ENCODE assay signal across 23 cellular contexts in the genomic region with DNA sequence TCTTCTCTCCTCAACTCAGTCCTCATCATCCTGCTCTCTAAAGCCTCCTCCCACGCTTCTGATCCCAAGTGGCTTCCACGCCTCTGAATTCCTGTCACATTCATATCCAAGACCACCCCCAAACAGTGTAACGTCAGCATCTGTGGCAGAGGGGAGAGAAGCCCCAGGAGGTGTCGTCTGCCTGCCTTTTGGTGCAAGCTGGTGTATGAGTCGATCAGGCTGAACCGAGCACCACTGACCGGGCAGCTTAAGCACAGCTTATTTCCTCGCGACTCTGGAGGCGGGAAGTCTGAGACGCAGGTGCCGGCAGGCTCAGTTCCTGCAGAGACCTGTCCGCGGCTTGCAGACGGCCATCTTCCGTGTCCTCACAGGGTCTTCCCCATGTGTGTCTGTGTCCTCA.
DNase-seq lines count a peak whose midpoint lies in the region; ATAC-seq and TF ChIP-seq lines count a peak whose summit lies in the region.
"Had no signal": no experiment of that assay in that cellular context is flagged by ENCODE, and none has a peak within 500 bp of the region (broad histone marks: within the 10 kb centered on the region; RNA-seq: fewer than 3 reads in every experiment).

No MANE protein-coding gene starts in this region.

- no peak overlapping the region for H2AFZ ChIP-seq in neuronal stem cell (ENCODE audit: low read length)
- no peak overlapping the region for H2AFZ ChIP-seq in SK-N-SH (ENCODE audit: low read depth)

- no peak overlapping the region for H2BK120ac ChIP-seq in neuronal stem cell (ENCODE audit: low read depth, low read length)

- WGBS in neuronal stem cell (ENCODE audit: extremely low coverage in 2 of 2, insufficient read length in 2 of 2, insufficient replicate concordance in 1 of 2), 2 donors: no CpG with 5 or more reads among the region's 16 CpGs
- WGBS in SK-N-SH (ENCODE audit: low lambda C conversion rate): 83% methylated on average over 15 of the region's 16 CpGs

- no peak overlapping the region for H2BK15ac ChIP-seq in neuronal stem cell (ENCODE audit: low read length)

- no peaks in the 10 kb centered on the region for H3F3A ChIP-seq in SK-N-SH (replicated peaks; ENCODE audit: insufficient read depth)

- H3K79me2 ChIP-seq in SK-N-SH (ENCODE audit: insufficient read depth): no peaks in the 10 kb centered on the region

- no peak for TF ChIP-seq RAD21 in SK-N-SH (IDR thresholded peaks at IDR 0.05; ENCODE audit: low read length)

- H2AK5ac ChIP-seq in neuronal stem cell (ENCODE audit: low read depth, low read length): no peak overlapping the region

- no peak overlapping the region for H4K8ac ChIP-seq in neuronal stem cell (ENCODE audit: low read depth, low read length)

- no peaks in the 10 kb centered on the region for H3K79me1 ChIP-seq in neuronal stem cell (ENCODE audit: low read depth, low read length)

- no peaks in the 10 kb centered on the region for H3K9me2 ChIP-seq in SK-N-SH

- H4K91ac ChIP-seq in neuronal stem cell (ENCODE audit: low read depth, low read length, poor library complexity): no peak overlapping the region

- TF ChIP-seq CTCF in SK-N-SH (IDR thresholded peaks at IDR 0.05): no peak

- H3K4me1 ChIP-seq in neuronal stem cell (ENCODE audit: control insufficient read depth in 2 of 2, insufficient read depth in 1 of 2, low read depth in 1 of 2, low read length in 2 of 2): peaks cover 0 to 13% of the 10 kb centered on the region in 2 donors
- peaks cover 0 to 14% of the 10 kb centered on the region in 2 experiments; a peak in 1 of 4 replicates for H3K4me1 ChIP-seq in SK-N-SH (ENCODE audit: control insufficient read depth in 1 of 2, insufficient read depth in 2 of 2, low read depth in 1 of 2, low read length in 1 of 2)
- H3K4me1 ChIP-seq: ascending aorta, sigmoid colon, vagina had no signal

- H3K14ac ChIP-seq in neuronal stem cell (ENCODE audit: low read length): no peak overlapping the region

- no peak overlapping the region for H3K27ac ChIP-seq in neuronal stem cell (replicated peaks; ENCODE audit: low read length)
- no peak overlapping the region for H3K27ac ChIP-seq in SK-N-SH (ENCODE audit: low read depth in 2 of 2, low read length in 1 of 2)
- H3K27ac ChIP-seq: ascending aorta, esophagus squamous epithelium, sigmoid colon, vagina had no signal

- no peak overlapping the region for H3K4me2 ChIP-seq in neuronal stem cell (ENCODE audit: insufficient read depth, low read length, poor library complexity, severe bottlenecking)
- H3K4me2 ChIP-seq in SK-N-SH: no peak overlapping the region

- no peak for TF ChIP-seq EP300 in SK-N-SH (IDR thresholded peaks at IDR 0.05; ENCODE audit: borderline replicate concordance in 1 of 2, low read depth in 1 of 2, low read length in 1 of 2)

- H3K36me3 ChIP-seq in neuronal stem cell (replicated peaks in 1 of 2; ENCODE audit: control insufficient read depth in 2 of 2, insufficient read depth in 2 of 2, low read length in 2 of 2) (no peaks in the 10 kb centered on the region), SK-N-SH (replicated peaks in 1 of 2; ENCODE audit: control insufficient read depth in 1 of 2, insufficient read depth in 2 of 2, low read length in 1 of 2) (no peaks in the 10 kb centered on the region)
- H3K36me3 ChIP-seq: ascending aorta, BE2C, esophagus squamous epithelium, sigmoid colon, vagina had no signal

- H2BK5ac ChIP-seq in neuronal stem cell (ENCODE audit: low read length): no peak overlapping the region

- ATAC-seq in esophagus mucosa: peak; percentile 65
- ATAC-seq in HG02759 (IDR thresholded peaks at IDR 0.05; ENCODE audit: unreplicated experiment): no peak
- ATAC-seq: activated CD4-positive, alpha-beta T cell treated with anti-CD3 and anti-CD28 coated beads for 36 hours; activated naive CD4-positive, alpha-beta T cell treated with anti-CD3 and anti-CD28 coated beads, Interleukin-2, amount 50 U/mL, for 72 hours had no signal

- POLR2A ChIA-PET in SK-N-SH (lab: Yijun Ruan, JAX): no interaction called here

- no peak overlapping the region for H3K9ac ChIP-seq in neuronal stem cell (ENCODE audit: low read depth, low read length, poor library complexity)
- no peak overlapping the region for H3K9ac ChIP-seq in SK-N-SH

- H3K23ac ChIP-seq in neuronal stem cell (ENCODE audit: low read depth, low read length, poor library complexity): no peak overlapping the region

- no peaks in the 10 kb centered on the region for H4K20me1 ChIP-seq in SK-N-SH (ENCODE audit: insufficient read depth)

- H3K18ac ChIP-seq in neuronal stem cell (ENCODE audit: low read length): peak overlapping the region; percentile 5

- CTCF ChIA-PET in SK-N-SH (lab: Yijun Ruan, JAX): interaction anchor here (0.8 to 1.0 kb wide), 2 partner anchors 16 to 80 kb away, joined by 3 read pairs; no protein-coding TSS in a partner anchor

- DNase-seq in NCI-H146 (lab: John Stamatoyannopoulos, UW) (peak; percentile 16), NCI-H146 treated with DMSO at 0.1 percent for 48 hours (lab: John Stamatoyannopoulos, UW; ENCODE audit: unreplicated experiment) (no peak), RPMI8226 (peak; percentile 55), neuronal stem cell (ENCODE audit: low spot score) (no peak), SK-N-SH (no peak), middle frontal gyrus (ENCODE audit: extremely low spot score, low spot score) (no peak)
- DNase-seq: 8988T; activated CD4-positive, alpha-beta T cell treated with anti-CD3 and anti-CD28 coated beads for 36 hours; BE2C; cerebellar nuclear complex; effector CD4-positive, alpha-beta T cell; esophagus squamous epithelium; KBM-7; MV-4-11; NCI-H2029 treated with DMSO at 0.1 percent for 48 hours; NCI-H446; sigmoid colon; substantia nigra had no signal

- H3K4me3 ChIP-seq in neuronal stem cell (ENCODE audit: low read length in 2 of 2): no peak overlapping the region
- H3K4me3 ChIP-seq in SK-N-SH (ENCODE audit: low read depth in 2 of 2, low read length in 1 of 2): no peak overlapping the region
- H3K4me3 ChIP-seq: ascending aorta, esophagus squamous epithelium, sigmoid colon, vagina had no signal

- H2BK12ac ChIP-seq in neuronal stem cell (ENCODE audit: low read length): no peak overlapping the region

- no peak overlapping the region for H3K4ac ChIP-seq in neuronal stem cell (ENCODE audit: low read length)

- peaks cover 0 to 37% (median 0%) of the 10 kb centered on the region in 3 experiments for H3K27me3 ChIP-seq in neuronal stem cell (ENCODE audit: control insufficient read depth in 3 of 3, insufficient read depth in 3 of 3, low read depth in 1 of 3, low read length in 3 of 3)
- 0 out of 2 replicates have a peak, but pooled peaks cover 5% of the 10 kb centered on the region for H3K27me3 ChIP-seq in SK-N-SH (ENCODE audit: insufficient read depth)
- H3K27me3 ChIP-seq: ascending aorta, BE2C, sigmoid colon, vagina had no signal

- H3K9me3 ChIP-seq in neuronal stem cell (replicated peaks in 1 of 2; ENCODE audit: control insufficient read depth in 2 of 2, insufficient read depth in 1 of 2, low read depth in 1 of 2, low read length in 2 of 2): peaks cover 0 to 2% of the 10 kb centered on the region in 2 donors
- no peaks in the 10 kb centered on the region for H3K9me3 ChIP-seq in SK-N-SH
- H3K9me3 ChIP-seq: ascending aorta, BE2C, esophagus squamous epithelium, sigmoid colon, vagina had no signal

TF ChIP-seq in SK-N-SH, 30 proteins besides CTCF, POLR2A, EP300 and RAD21 (continues in another document):
- TF ChIP-seq, protein P1, sequence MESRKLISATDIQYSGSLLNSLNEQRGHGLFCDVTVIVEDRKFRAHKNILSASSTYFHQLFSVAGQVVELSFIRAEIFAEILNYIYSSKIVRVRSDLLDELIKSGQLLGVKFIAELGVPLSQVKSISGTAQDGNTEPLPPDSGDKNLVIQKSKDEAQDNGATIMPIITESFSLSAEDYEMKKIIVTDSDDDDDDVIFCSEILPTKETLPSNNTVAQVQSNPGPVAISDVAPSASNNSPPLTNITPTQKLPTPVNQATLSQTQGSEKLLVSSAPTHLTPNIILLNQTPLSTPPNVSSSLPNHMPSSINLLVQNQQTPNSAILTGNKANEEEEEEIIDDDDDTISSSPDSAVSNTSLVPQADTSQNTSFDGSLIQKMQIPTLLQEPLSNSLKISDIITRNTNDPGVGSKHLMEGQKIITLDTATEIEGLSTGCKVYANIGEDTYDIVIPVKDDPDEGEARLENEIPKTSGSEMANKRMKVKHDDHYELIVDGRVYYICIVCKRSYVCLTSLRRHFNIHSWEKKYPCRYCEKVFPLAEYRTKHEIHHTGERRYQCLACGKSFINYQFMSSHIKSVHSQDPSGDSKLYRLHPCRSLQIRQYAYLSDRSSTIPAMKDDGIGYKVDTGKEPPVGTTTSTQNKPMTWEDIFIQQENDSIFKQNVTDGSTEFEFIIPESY (IDR thresholded peaks at IDR 0.05; ENCODE audit: borderline replicate concordance, low read depth): no peak
- TF ChIP-seq FOSL2 (IDR thresholded peaks at IDR 0.05; ENCODE audit: borderline replicate concordance, low read depth) (no peak), FOXJ3 (CRISPR knock-in tag; IDR thresholded peaks at IDR 0.05) (no peak), TEAD4 (IDR thresholded peaks at IDR 0.05; ENCODE audit: borderline replicate concordance, insufficient read depth) (no peak), EZH2phosphoT487 (IDR thresholded peaks at IDR 0.05; ENCODE audit: borderline replicate concordance, low read depth) (no peak), POLR2AphosphoS5 (IDR thresholded peaks at IDR 0.05; ENCODE audit: low read depth, low read length) (no peak), RFX5 (IDR thresholded peaks at IDR 0.05; ENCODE audit: low read length) (no peak), MXI1 (IDR thresholded peaks at IDR 0.05; ENCODE audit: low read depth, low read length) (no peak), GATA2 (CRISPR knock-in tag; IDR thresholded peaks at IDR 0.05) (no peak)
- TF ChIP-seq, protein P2, sequence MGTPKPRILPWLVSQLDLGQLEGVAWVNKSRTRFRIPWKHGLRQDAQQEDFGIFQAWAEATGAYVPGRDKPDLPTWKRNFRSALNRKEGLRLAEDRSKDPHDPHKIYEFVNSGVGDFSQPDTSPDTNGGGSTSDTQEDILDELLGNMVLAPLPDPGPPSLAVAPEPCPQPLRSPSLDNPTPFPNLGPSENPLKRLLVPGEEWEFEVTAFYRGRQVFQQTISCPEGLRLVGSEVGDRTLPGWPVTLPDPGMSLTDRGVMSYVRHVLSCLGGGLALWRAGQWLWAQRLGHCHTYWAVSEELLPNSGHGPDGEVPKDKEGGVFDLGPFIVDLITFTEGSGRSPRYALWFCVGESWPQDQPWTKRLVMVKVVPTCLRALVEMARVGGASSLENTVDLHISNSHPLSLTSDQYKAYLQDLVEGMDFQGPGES (IDR thresholded peaks at IDR 0.05; ENCODE audit: low read depth, low read length): no peak
- TF ChIP-seq, protein P3, sequence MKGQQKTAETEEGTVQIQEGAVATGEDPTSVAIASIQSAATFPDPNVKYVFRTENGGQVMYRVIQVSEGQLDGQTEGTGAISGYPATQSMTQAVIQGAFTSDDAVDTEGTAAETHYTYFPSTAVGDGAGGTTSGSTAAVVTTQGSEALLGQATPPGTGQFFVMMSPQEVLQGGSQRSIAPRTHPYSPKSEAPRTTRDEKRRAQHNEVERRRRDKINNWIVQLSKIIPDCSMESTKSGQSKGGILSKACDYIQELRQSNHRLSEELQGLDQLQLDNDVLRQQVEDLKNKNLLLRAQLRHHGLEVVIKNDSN (IDR thresholded peaks at IDR 0.05; ENCODE audit: borderline replicate concordance, low read depth): no peak

Comparison
In these comparisons a context has a peak if more than half of its experiments do, and no peak if none do; other contexts are left out.
1. DNase-seq: peak in NCI-H146 (single experiment) and RPMI8226 (single experiment); none in NCI-H146 treated with DMSO at 0.1 percent for 48 hours (single experiment), neuronal stem cell (single experiment), SK-N-SH (single experiment) and middle frontal gyrus (single experiment).